ENCODE assay signal across 8 cellular contexts in genomic region chr1:150162862-150163706, GRCh38.
DNase-seq lines count a peak whose midpoint lies in the region; ATAC-seq, FAIRE-seq and TF ChIP-seq lines count a peak whose summit lies in the region.

No MANE protein-coding gene starts in this region.

- TF ChIP-seq CTCF in astrocyte of the spinal cord (IDR thresholded peaks at IDR 0.05; ENCODE audit: low read depth, low read length) = peak; percentile 4
- TF ChIP-seq CTCF in D721Med (IDR thresholded peaks at IDR 0.05; ENCODE audit: insufficient read depth, missing control alignments) = no peak

- in situ Hi-C loops in astrocyte of the spinal cord (cut with HindIII; ENCODE audit: low sequenced_read_pairs) = no loop called here

- peak; percentile 18 for DNase-seq in activated naive CD4-positive, alpha-beta T cell treated with anti-CD3 and anti-CD28 coated beads, Interleukin-2, amount 50 U/mL, for 16 hours
- no peak for DNase-seq in activated naive CD4-positive, alpha-beta T cell treated with anti-CD3 and anti-CD28 coated beads, Interleukin-2, amount 10 ng/mL, durations not matched to agents 7 days and 5 days
- DNase-seq in NCI-H510A treated with DMSO at 0.1 percent for 48 hours (lab: John Stamatoyannopoulos, UW) = peak; percentile 89
- peak; percentile 100 for DNase-seq in astrocyte of the spinal cord (ENCODE audit: low read depth, low spot score)
- DNase-seq in hepatic stellate cell (ENCODE audit: low spot score) = peak; percentile 97
- DNase-seq in pons (ENCODE audit: low spot score) = peak; percentile 87
- no peak for DNase-seq in D721Med (ENCODE audit: insufficient read length, low spot score)

- no peaks in the 10 kb centered on the region for H3K9me3 Mint-ChIP-seq in activated naive CD4-positive, alpha-beta T cell treated with anti-CD3 and anti-CD28 coated beads, Interleukin-2, amount 10 ng/mL, durations not matched to agents 7 days and 5 days

- no peak for FAIRE-seq in D721Med (lab: Jason Lieb, UNC)

- H3K27ac Mint-ChIP-seq in activated naive CD4-positive, alpha-beta T cell treated with anti-CD3 and anti-CD28 coated beads, Interleukin-2, amount 10 ng/mL, durations not matched to agents 7 days and 5 days = no peak overlapping the region

- H3K27me3 Mint-ChIP-seq in activated naive CD4-positive, alpha-beta T cell treated with anti-CD3 and anti-CD28 coated beads, Interleukin-2, amount 10 ng/mL, durations not matched to agents 7 days and 5 days = no peaks in the 10 kb centered on the region

- CTCF ChIA-PET in activated naive CD4-positive, alpha-beta T cell treated with anti-CD3 and anti-CD28 coated beads, Interleukin-2, amount 10 ng/mL, durations not matched to agents 7 days and 5 days (lab: Charles Lee) = interaction anchor here (0.6 to 15.2 kb wide), 8 partner anchors 17 to 202 kb away, joined by 3 to 233 read pairs (median 4); no protein-coding TSS in a partner anchor

- peaks cover 71% of the 10 kb centered on the region for H3K4me1 Mint-ChIP-seq in activated naive CD4-positive, alpha-beta T cell treated with anti-CD3 and anti-CD28 coated beads, Interleukin-2, amount 10 ng/mL, durations not matched to agents 7 days and 5 days

- H3K4me3 ChIP-seq in astrocyte of the spinal cord (ENCODE audit: low read depth, low read length) = peak overlapping the region; percentile 13

- no peak overlapping the region for H3K4me3 Mint-ChIP-seq in activated naive CD4-positive, alpha-beta T cell treated with anti-CD3 and anti-CD28 coated beads, Interleukin-2, amount 10 ng/mL, durations not matched to agents 7 days and 5 days

- peaks cover 30% of the 10 kb centered on the region for H3K36me3 Mint-ChIP-seq in activated naive CD4-positive, alpha-beta T cell treated with anti-CD3 and anti-CD28 coated beads, Interleukin-2, amount 10 ng/mL, durations not matched to agents 7 days and 5 days

- ATAC-seq in HG03045 (IDR thresholded peaks at IDR 0.05; ENCODE audit: unreplicated experiment) = peak; percentile 40

Comparison
In these comparisons a context has a peak if more than half of its experiments do, and no peak if none do; other contexts are left out.
1. DNase-seq: peak in activated naive CD4-positive, alpha-beta T cell treated with anti-CD3 and anti-CD28 coated beads, Interleukin-2, amount 50 U/mL, for 16 hours (single experiment), NCI-H510A treated with DMSO at 0.1 percent for 48 hours (single experiment), astrocyte of the spinal cord (single experiment), hepatic stellate cell (single experiment) and pons (single experiment); none in activated naive CD4-positive, alpha-beta T cell treated with anti-CD3 and anti-CD28 coated beads, Interleukin-2, amount 10 ng/mL, durations not matched to agents 7 days and 5 days (single experiment) and D721Med (single experiment).